ENCODE assay signal across 8 cellular contexts in the genomic region with DNA sequence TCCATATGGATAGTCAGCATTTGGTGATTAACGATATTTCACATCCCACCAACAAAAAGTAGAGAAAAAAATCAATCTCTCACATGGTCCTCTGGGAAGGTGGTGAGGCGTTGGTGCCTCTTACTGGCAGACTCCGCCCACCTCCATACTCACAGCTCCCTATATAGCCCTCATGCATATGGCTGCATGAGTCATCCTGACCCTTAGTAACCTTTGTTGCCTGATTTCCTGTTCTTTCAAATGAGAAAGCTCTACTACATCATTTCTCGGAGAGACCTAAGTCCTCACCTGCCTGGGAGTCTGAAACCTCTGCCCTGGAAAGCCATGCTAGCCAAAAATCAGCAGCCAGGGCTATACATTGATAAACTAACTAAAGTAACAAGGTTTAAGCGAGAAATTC. TPM values are rescaled to one million over a fixed set of nuclear protein-coding genes. Genes with fewer than 3 reads are reported as not detected.
A peak's percentile ranks its signal among the peaks of the same experiment; 100 is the strongest.
DNase-seq lines count a peak whose midpoint lies in the region; ATAC-seq and TF ChIP-seq lines count a peak whose summit lies in the region.

No MANE protein-coding gene starts in this region.

- H3K27ac Mint-ChIP-seq in activated T-helper 2 cell treated with anti-CD3 and anti-CD28 coated beads, Interferon-gamma antibody, Interleukin-2, Interleukin-4, amounts not matched to agents 10 μg/mL and 5 μg/mL and 100 μg/mL, durations not matched to agents 14 hours and 24 hours and 36 hours = peak overlapping the region; percentile 44

- H3K4me3 Mint-ChIP-seq in activated T-helper 2 cell treated with anti-CD3 and anti-CD28 coated beads, Interferon-gamma antibody, Interleukin-2, Interleukin-4, amounts not matched to agents 10 μg/mL and 5 μg/mL and 100 μg/mL, durations not matched to agents 14 hours and 24 hours and 36 hours (ENCODE audit: low read depth) = no peak overlapping the region

- ATAC-seq in HG03280 (IDR thresholded peaks at IDR 0.05; ENCODE audit: unreplicated experiment) = peak; percentile 88

- peak overlapping the region; percentile 4; the same call in 1 of the 2 replicates for H3K4me2 ChIP-seq in OCI-LY3 (ENCODE audit: low read length)

- no peak overlapping the region for H3K27ac ChIP-seq in OCI-LY3 (ENCODE audit: low read length)

- H3K4me1 ChIP-seq in OCI-LY3 (ENCODE audit: low read length) = peaks cover 5% of the 10 kb centered on the region

- H3K27me3 Mint-ChIP-seq in activated T-helper 2 cell treated with anti-CD3 and anti-CD28 coated beads, Interferon-gamma antibody, Interleukin-2, Interleukin-4, amounts not matched to agents 10 μg/mL and 5 μg/mL and 100 μg/mL, durations not matched to agents 14 hours and 24 hours and 36 hours (ENCODE audit: low read depth) = peaks cover 10% of the 10 kb centered on the region

- H3K4me1 Mint-ChIP-seq in activated T-helper 2 cell treated with anti-CD3 and anti-CD28 coated beads, Interferon-gamma antibody, Interleukin-2, Interleukin-4, amounts not matched to agents 10 μg/mL and 5 μg/mL and 100 μg/mL, durations not matched to agents 14 hours and 24 hours and 36 hours (ENCODE audit: low read depth) = peaks cover 11% of the 10 kb centered on the region

- no peaks in the 10 kb centered on the region for H3K79me2 ChIP-seq in OCI-LY3 (ENCODE audit: low read length)

- no peaks in the 10 kb centered on the region for H3K36me3 Mint-ChIP-seq in activated T-helper 2 cell treated with anti-CD3 and anti-CD28 coated beads, Interferon-gamma antibody, Interleukin-2, Interleukin-4, amounts not matched to agents 10 μg/mL and 5 μg/mL and 100 μg/mL, durations not matched to agents 14 hours and 24 hours and 36 hours (ENCODE audit: low read depth)

- no peaks in the 10 kb centered on the region for H3K9me3 ChIP-seq in OCI-LY3 (ENCODE audit: insufficient read depth, low read length)

- intact Hi-C loops in activated T-helper 2 cell treated with anti-CD3 and anti-CD28 coated beads, Interferon-gamma antibody, Interleukin-2, Interleukin-4, amounts not matched to agents 10 μg/mL and 5 μg/mL and 100 μg/mL, durations not matched to agents 14 hours and 24 hours and 36 hours (cut with micrococcal nuclease) = loop anchor here (1.0 kb wide), 1 partner anchor 30 kb away; no protein-coding TSS in a partner anchor

- H3K4me3 ChIP-seq in OCI-LY3 (ENCODE audit: low read length) = no peak overlapping the region

- DNase-seq in NCI-H2029 (lab: John Stamatoyannopoulos, UW) (peak; percentile 31), NCI-H2029 treated with DMSO at 0.1 percent for 48 hours (lab: John Stamatoyannopoulos, UW) (no peak), left kidney (ENCODE audit: low read depth, low spot score) (peak; percentile 22), middle frontal gyrus (ENCODE audit: extremely low spot score, low spot score) (no peak), NCI-H526 (lab: John Stamatoyannopoulos, UW) (no peak)
- peak; percentile 16 for DNase-seq in activated T-helper 2 cell treated with anti-CD3 and anti-CD28 coated beads, Interferon-gamma antibody, Interleukin-2, Interleukin-4, amounts not matched to agents 10 μg/mL and 5 μg/mL and 100 μg/mL, durations not matched to agents 14 hours and 24 hours and 36 hours (ENCODE audit: low spot score)

- H4K20me1 ChIP-seq in OCI-LY3 (ENCODE audit: insufficient read depth, low read length) = no peaks in the 10 kb centered on the region

- H3K27me3 ChIP-seq in OCI-LY3 (ENCODE audit: low read depth, low read length) = peaks cover 22% of the 10 kb centered on the region

- no peak for TF ChIP-seq CTCF in OCI-LY3 (IDR thresholded peaks at IDR 0.05; ENCODE audit: low read depth, low read length)

- H3K9me3 Mint-ChIP-seq in activated T-helper 2 cell treated with anti-CD3 and anti-CD28 coated beads, Interferon-gamma antibody, Interleukin-2, Interleukin-4, amounts not matched to agents 10 μg/mL and 5 μg/mL and 100 μg/mL, durations not matched to agents 14 hours and 24 hours and 36 hours = no peaks in the 10 kb centered on the region

- H3K9ac ChIP-seq in OCI-LY3 (ENCODE audit: low read length) = no peak overlapping the region

- no peaks in the 10 kb centered on the region for H3K36me3 ChIP-seq in OCI-LY3 (replicated peaks; ENCODE audit: low read depth, low read length)

- H2AFZ ChIP-seq in OCI-LY3 (ENCODE audit: low read depth, low read length) = no peak overlapping the region; the same call in 1 of the 2 replicates

RNA-seq across cellular contexts. Expression of a gene that starts 33.3 kb away (rescaled TPM):
- 0.14 TPM in 1 of 2 replicates, not detected in the other for total RNA-seq in activated T-helper 2 cell treated with anti-CD3 and anti-CD28 coated beads, Interferon-gamma antibody, Interleukin-2, Interleukin-4, amounts not matched to agents 10 μg/mL and 5 μg/mL and 100 μg/mL, durations not matched to agents 14 hours and 24 hours and 36 hours

Comparison
In these comparisons a context has a peak if more than half of its experiments do, and no peak if none do; other contexts are left out.
1. DNase-seq: peak in NCI-H2029 (single experiment), activated T-helper 2 cell treated with anti-CD3 and anti-CD28 coated beads, Interferon-gamma antibody, Interleukin-2, Interleukin-4, amounts not matched to agents 10 μg/mL and 5 μg/mL and 100 μg/mL, durations not matched to agents 14 hours and 24 hours and 36 hours (single experiment) and left kidney (single experiment); none in NCI-H2029 treated with DMSO at 0.1 percent for 48 hours (single experiment), middle frontal gyrus (single experiment) and NCI-H526 (0 of 2).